33 cellular contexts compared by ENCODE assay signal in the genomic region with DNA sequence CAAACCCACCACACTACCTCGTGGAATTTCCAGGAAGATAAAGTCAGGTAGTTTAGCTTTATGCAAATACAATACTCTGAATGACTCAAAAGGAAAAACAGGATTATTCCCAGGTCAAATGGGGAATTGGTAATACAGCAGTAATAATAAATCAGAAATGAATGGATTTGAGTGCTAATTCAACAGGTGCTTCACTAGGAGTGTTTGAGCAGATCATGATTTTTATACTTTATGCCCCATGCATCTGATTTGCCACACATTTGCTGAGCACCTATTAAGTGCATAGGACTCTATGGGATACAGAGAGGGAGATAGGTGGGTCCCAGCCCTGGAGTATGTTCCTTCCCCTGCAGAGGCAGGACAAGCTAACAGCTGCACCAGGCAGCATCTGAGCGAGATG.
"Had no signal": no experiment of that assay in that cellular context is flagged by ENCODE, and none has a peak within 500 bp of the region (broad histone marks: within the 10 kb centered on the region; RNA-seq: fewer than 3 reads in every experiment).

No MANE protein-coding gene starts in this region.

- H3K36me3 ChIP-seq: MG63 had no signal

- DNase-seq: Kasumi-1, MG63, MM.1S, MV-4-11, NCI-H1048, NCI-H1092, NCI-H1092 treated with DMSO at 0.1 percent for 48 hours, NCI-H1105, NCI-H1105 treated with DMSO at 0.1 percent for 48 hours, NCI-H1417, NCI-H1417 treated with DMSO at 0.1 percent for 48 hours, NCI-H1436, NCI-H1436 treated with DMSO at 0.1 percent for 48 hours, NCI-H146, NCI-H1694, NCI-H1694 treated with DMSO at 0.1 percent for 48 hours, NCI-H187, NCI-H187 treated with DMSO at 0.1 percent for 48 hours, NCI-H1930, NCI-H2029, NCI-H2029 treated with DMSO at 0.1 percent for 48 hours, NCI-H2081, NCI-H2081 treated with DMSO at 0.1 percent for 48 hours, NCI-H2107, NCI-H2171, NCI-H2171 treated with DMSO at 0.1 percent for 48 hours, NCI-H2227 treated with DMSO at 0.1 percent for 48 hours, NCI-H226, NCI-H345, NCI-H446, NCI-H446 treated with DMSO at 0.1 percent for 48 hours, NCI-H510A, NCI-H510A treated with DMSO at 0.1 percent for 48 hours had no signal

- H3K27me3 ChIP-seq: MG63 had no signal

- H3K4me3 ChIP-seq: MG63 had no signal

- H3K9me3 ChIP-seq: MG63 had no signal
